ENCODE assay signal across 1 cellular context in the genomic region with DNA sequence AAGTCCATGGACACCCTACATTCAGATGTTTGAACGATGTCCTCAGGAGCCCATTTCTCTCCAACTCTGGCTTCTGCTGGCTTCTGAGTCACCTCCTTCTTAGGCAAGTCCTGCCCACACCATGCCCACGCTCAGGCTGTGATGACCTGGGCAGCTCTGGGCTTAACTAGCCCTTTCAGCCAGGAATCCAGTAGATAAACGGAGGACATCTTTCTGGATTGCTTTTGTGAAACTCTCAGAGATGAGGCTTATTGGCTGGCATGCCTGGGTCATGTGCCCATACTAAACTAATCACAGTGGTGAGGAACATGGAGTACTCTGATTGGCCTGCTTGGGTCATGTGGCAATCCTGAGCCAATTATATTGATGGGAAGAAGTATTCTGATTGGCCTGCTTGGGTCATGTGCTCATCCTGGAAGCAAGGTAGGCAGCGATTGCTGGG.
TF ChIP-seq lines count a peak whose summit lies in the region.

No MANE protein-coding gene starts in this region.

TF ChIP-seq in GM12878, 131 proteins besides CTCF, POLR2A, EP300 and RAD21:
- TF ChIP-seq RAD51 (IDR thresholded peaks at IDR 0.05) (peak; percentile 81), CREB1 (IDR thresholded peaks at IDR 0.05; ENCODE audit: low read depth) (no peak), TCF7 (IDR thresholded peaks at IDR 0.05; ENCODE audit: borderline replicate concordance) (no peak), ZBED1 (IDR thresholded peaks at IDR 0.05; ENCODE audit: borderline replicate concordance) (no peak), GABPA (IDR thresholded peaks at IDR 0.05; ENCODE audit: low read depth) (no peak), LARP7 (IDR thresholded peaks at IDR 0.05) (no peak), FOS (IDR thresholded peaks at IDR 0.05; ENCODE audit: borderline replicate concordance, extremely low read depth, insufficient read length) (peak; percentile 17), CHD1 (IDR thresholded peaks at IDR 0.05; ENCODE audit: low read depth, low read length) (no peak)
- TF ChIP-seq, protein P1, sequence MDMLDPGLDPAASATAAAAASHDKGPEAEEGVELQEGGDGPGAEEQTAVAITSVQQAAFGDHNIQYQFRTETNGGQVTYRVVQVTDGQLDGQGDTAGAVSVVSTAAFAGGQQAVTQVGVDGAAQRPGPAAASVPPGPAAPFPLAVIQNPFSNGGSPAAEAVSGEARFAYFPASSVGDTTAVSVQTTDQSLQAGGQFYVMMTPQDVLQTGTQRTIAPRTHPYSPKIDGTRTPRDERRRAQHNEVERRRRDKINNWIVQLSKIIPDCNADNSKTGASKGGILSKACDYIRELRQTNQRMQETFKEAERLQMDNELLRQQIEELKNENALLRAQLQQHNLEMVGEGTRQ (IDR thresholded peaks at IDR 0.05; ENCODE audit: borderline replicate concordance, low read depth, low read length): peak; percentile 71
- TF ChIP-seq, protein P2, sequence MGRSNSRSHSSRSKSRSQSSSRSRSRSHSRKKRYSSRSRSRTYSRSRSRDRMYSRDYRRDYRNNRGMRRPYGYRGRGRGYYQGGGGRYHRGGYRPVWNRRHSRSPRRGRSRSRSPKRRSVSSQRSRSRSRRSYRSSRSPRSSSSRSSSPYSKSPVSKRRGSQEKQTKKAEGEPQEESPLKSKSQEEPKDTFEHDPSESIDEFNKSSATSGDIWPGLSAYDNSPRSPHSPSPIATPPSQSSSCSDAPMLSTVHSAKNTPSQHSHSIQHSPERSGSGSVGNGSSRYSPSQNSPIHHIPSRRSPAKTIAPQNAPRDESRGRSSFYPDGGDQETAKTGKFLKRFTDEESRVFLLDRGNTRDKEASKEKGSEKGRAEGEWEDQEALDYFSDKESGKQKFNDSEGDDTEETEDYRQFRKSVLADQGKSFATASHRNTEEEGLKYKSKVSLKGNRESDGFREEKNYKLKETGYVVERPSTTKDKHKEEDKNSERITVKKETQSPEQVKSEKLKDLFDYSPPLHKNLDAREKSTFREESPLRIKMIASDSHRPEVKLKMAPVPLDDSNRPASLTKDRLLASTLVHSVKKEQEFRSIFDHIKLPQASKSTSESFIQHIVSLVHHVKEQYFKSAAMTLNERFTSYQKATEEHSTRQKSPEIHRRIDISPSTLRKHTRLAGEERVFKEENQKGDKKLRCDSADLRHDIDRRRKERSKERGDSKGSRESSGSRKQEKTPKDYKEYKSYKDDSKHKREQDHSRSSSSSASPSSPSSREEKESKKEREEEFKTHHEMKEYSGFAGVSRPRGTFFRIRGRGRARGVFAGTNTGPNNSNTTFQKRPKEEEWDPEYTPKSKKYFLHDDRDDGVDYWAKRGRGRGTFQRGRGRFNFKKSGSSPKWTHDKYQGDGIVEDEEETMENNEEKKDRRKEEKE (IDR thresholded peaks at IDR 0.05): no peak
- TF ChIP-seq, protein P3, sequence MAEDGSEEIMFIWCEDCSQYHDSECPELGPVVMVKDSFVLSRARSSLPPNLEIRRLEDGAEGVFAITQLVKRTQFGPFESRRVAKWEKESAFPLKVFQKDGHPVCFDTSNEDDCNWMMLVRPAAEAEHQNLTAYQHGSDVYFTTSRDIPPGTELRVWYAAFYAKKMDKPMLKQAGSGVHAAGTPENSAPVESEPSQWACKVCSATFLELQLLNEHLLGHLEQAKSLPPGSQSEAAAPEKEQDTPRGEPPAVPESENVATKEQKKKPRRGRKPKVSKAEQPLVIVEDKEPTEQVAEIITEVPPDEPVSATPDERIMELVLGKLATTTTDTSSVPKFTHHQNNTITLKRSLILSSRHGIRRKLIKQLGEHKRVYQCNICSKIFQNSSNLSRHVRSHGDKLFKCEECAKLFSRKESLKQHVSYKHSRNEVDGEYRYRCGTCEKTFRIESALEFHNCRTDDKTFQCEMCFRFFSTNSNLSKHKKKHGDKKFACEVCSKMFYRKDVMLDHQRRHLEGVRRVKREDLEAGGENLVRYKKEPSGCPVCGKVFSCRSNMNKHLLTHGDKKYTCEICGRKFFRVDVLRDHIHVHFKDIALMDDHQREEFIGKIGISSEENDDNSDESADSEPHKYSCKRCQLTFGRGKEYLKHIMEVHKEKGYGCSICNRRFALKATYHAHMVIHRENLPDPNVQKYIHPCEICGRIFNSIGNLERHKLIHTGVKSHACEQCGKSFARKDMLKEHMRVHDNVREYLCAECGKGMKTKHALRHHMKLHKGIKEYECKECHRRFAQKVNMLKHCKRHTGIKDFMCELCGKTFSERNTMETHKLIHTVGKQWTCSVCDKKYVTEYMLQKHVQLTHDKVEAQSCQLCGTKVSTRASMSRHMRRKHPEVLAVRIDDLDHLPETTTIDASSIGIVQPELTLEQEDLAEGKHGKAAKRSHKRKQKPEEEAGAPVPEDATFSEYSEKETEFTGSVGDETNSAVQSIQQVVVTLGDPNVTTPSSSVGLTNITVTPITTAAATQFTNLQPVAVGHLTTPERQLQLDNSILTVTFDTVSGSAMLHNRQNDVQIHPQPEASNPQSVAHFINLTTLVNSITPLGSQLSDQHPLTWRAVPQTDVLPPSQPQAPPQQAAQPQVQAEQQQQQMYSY (CRISPR knock-in tag; IDR thresholded peaks at IDR 0.05): no peak
- TF ChIP-seq, protein P4, sequence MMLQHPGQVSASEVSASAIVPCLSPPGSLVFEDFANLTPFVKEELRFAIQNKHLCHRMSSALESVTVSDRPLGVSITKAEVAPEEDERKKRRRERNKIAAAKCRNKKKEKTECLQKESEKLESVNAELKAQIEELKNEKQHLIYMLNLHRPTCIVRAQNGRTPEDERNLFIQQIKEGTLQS (IDR thresholded peaks at IDR 0.05; ENCODE audit: borderline replicate concordance, extremely low read depth, low read depth, low read length): peak; percentile 67; the same call in 1 of the 2 replicates
- TF ChIP-seq, protein P5, sequence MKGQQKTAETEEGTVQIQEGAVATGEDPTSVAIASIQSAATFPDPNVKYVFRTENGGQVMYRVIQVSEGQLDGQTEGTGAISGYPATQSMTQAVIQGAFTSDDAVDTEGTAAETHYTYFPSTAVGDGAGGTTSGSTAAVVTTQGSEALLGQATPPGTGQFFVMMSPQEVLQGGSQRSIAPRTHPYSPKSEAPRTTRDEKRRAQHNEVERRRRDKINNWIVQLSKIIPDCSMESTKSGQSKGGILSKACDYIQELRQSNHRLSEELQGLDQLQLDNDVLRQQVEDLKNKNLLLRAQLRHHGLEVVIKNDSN (IDR thresholded peaks at IDR 0.05; ENCODE audit: borderline replicate concordance, extremely low read length, insufficient read depth, low read depth, low read length): peak; percentile 71
